ENCODE assay signal across 10 cellular contexts in the genomic region with DNA sequence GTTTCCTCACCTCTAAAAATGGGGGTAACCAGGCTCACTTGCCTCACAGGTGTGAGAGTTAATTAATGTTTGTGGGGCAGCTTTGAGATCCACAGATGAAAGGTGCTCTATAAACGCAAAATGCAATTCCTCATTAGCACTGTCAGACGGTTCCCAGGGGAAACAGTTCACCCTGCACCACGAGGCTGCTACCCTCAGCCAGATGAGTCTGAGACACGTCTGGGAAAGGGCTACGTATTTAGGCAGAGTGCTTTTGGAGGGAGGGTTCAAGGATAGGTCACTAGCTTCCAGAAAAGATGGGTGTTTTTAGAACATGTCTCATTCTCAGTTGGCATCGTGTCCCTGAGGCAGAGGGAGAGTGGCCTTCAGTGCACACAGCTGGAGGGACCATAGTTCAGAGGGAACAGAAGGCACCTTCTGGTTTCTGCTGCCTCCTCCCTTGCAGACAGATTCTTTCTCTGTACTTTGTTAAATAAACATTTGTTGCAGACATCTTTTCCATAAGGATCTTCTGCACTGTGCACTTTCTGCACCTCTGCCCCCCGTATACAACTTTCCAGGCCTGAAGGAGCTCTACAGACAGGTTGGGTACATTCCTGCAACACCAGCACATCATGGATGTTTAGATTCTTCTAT.
A peak's percentile ranks its signal among the peaks of the same experiment; 100 is the strongest.
DNase-seq lines count a peak whose midpoint lies in the region; ATAC-seq, FAIRE-seq and TF ChIP-seq lines count a peak whose summit lies in the region.
"Had no signal": no experiment of that assay in that cellular context is flagged by ENCODE, and none has a peak within 500 bp of the region (broad histone marks: within the 10 kb centered on the region; RNA-seq: fewer than 3 reads in every experiment).

No MANE protein-coding gene starts in this region.

- DNase-seq in A549 (ENCODE audit: low read depth in 1 of 2, low spot score in 1 of 2): peak in 1 of 2 experiments; percentile 18
- DNase-seq in HCEC 1CT: peak; percentile 77
- peak; percentile 55 for DNase-seq in adipocyte (ENCODE audit: low read depth)
- DNase-seq in mesenchymal stem cell: peak; percentile 88
- DNase-seq in NCI-H2196 (lab: John Stamatoyannopoulos, UW; ENCODE audit: unreplicated experiment): no peak
- no peak for DNase-seq in NCI-H146 (lab: John Stamatoyannopoulos, UW)
- DNase-seq: NCI-H1417 treated with DMSO at 0.1 percent for 48 hours had no signal

- peak overlapping the region; percentile 67 for H3K4me2 ChIP-seq in A549
- H3K4me2 ChIP-seq in mesenchymal stem cell (ENCODE audit: low read length, poor library complexity, severe bottlenecking): no peak overlapping the region

- no peak overlapping the region for H3K23ac ChIP-seq in mesenchymal stem cell (ENCODE audit: low read length in 2 of 2)

- H2BK5ac ChIP-seq in mesenchymal stem cell (ENCODE audit: low read depth, low read length, poor library complexity, severe bottlenecking): peak overlapping the region; percentile 39

- no peak for TF ChIP-seq CTCF in A549 (IDR thresholded peaks at IDR 0.05)

- peak overlapping the region; percentile 95 to 97 for H3K27ac ChIP-seq in A549
- H3K27ac ChIP-seq in mesenchymal stem cell (ENCODE audit: low read length, poor library complexity, severe bottlenecking): peak overlapping the region; percentile 97
- H3K27ac ChIP-seq: ovary had no signal

- no peak for ATAC-seq in A549
- no peak for ATAC-seq in GM18909 (IDR thresholded peaks at IDR 0.05; ENCODE audit: poor library complexity, unreplicated experiment)
- ATAC-seq in HG03571 (IDR thresholded peaks at IDR 0.05; ENCODE audit: unreplicated experiment): no peak

- H3K9ac ChIP-seq in adipocyte (ENCODE audit: low read length) (peak overlapping the region; percentile 81), mesenchymal stem cell (ENCODE audit: low read length) (peak overlapping the region; percentile 82)

- H3K18ac ChIP-seq in mesenchymal stem cell (ENCODE audit: low read depth in 1 of 2, low read length in 2 of 2): peak overlapping the region; percentile 87 to 96

- no peak for TF ChIP-seq EP300 in A549 (IDR thresholded peaks at IDR 0.05)

- H2AFZ ChIP-seq in mesenchymal stem cell (ENCODE audit: low read depth, low read length): no peak overlapping the region

- H2BK15ac ChIP-seq in mesenchymal stem cell (ENCODE audit: low read depth, poor library complexity, severe bottlenecking): peak overlapping the region; percentile 80

- WGBS in A549 (ENCODE audit: missing lambda C conversion rate): 60% methylated on average over 7 of the region's 7 CpGs
- 14% methylated on average over 7 of the region's 7 CpGs for WGBS in mesenchymal stem cell

- H3K4me1 ChIP-seq in A549: peaks cover 61% of the 10 kb centered on the region
- H3K4me1 ChIP-seq in adipocyte (ENCODE audit: control insufficient read depth, insufficient read depth, low read length): peaks cover 59% of the 10 kb centered on the region
- H3K4me1 ChIP-seq in mesenchymal stem cell (ENCODE audit: control insufficient read depth, insufficient read depth, low read depth, low read length): peaks cover 32% of the 10 kb centered on the region

- H2BK12ac ChIP-seq in mesenchymal stem cell (ENCODE audit: low read length in 2 of 2): peak overlapping the region; percentile 45 to 71

- CTCF ChIA-PET in A549 (lab: Yijun Ruan, JAX): interaction anchor here (0.9 to 2.1 kb wide), 7 partner anchors 24 to 81 kb away, joined by 3 to 7 read pairs (median 3); no protein-coding TSS in a partner anchor

- H3K4ac ChIP-seq in mesenchymal stem cell (ENCODE audit: low read depth in 1 of 2, low read length in 2 of 2): peak overlapping the region; percentile 42 to 85

- peak overlapping the region; percentile 66 for H2BK120ac ChIP-seq in mesenchymal stem cell (ENCODE audit: low read depth, low read length)

- POLR2A ChIA-PET in A549 (lab: Yijun Ruan, JAX): interaction anchor here (1.2 to 2.4 kb wide), 7 partner anchors 14 to 81 kb away, joined by 5 to 12 read pairs (median 7); no protein-coding TSS in a partner anchor

- H3K9me3 ChIP-seq in A549 (peaks cover 26% of the 10 kb centered on the region), adipocyte (ENCODE audit: control insufficient read depth, low read length) (peaks cover 12% of the 10 kb centered on the region), mesenchymal stem cell (ENCODE audit: control insufficient read depth, low read length) (peaks cover 24% of the 10 kb centered on the region)
- H3K9me3 ChIP-seq: ovary had no signal

- H3K27me3 ChIP-seq in adipocyte (replicated peaks; ENCODE audit: control insufficient read depth, insufficient read depth, low read length) (no peaks in the 10 kb centered on the region), mesenchymal stem cell (ENCODE audit: control insufficient read depth in 1 of 2, insufficient read depth in 1 of 2, low read length in 2 of 2) (no peaks in the 10 kb centered on the region)
- H3K27me3 ChIP-seq: ovary had no signal

- H3K4me3 ChIP-seq in A549 (no peak overlapping the region), adipocyte (ENCODE audit: low read length) (peak overlapping the region; percentile 55), mesenchymal stem cell (ENCODE audit: insufficient read depth in 1 of 2, low read depth in 1 of 2, low read length in 2 of 2) (peak overlapping the region in 1 of 2 experiments; percentile 25)
- H3K4me3 ChIP-seq: ovary had no signal

- peak overlapping the region in 1 of 2 experiments; percentile 69 for H3K14ac ChIP-seq in mesenchymal stem cell (ENCODE audit: low read length in 2 of 2)

- TF ChIP-seq POLR2A in A549 (IDR thresholded peaks at IDR 0.05; ENCODE audit: low read length): no peak

- no peak for TF ChIP-seq RAD21 in A549 (conservative IDR thresholded peaks at IDR 0.05 in 1 of 2, IDR thresholded peaks at IDR 0.05 in 1 of 2)

- H3K79me1 ChIP-seq in mesenchymal stem cell (replicated peaks; ENCODE audit: low read length, poor library complexity, severe bottlenecking): peaks cover 15% of the 10 kb centered on the region

- H4K8ac ChIP-seq in mesenchymal stem cell (ENCODE audit: low read length): peak overlapping the region; percentile 71

- H4K91ac ChIP-seq in mesenchymal stem cell (ENCODE audit: low read length): peak overlapping the region; percentile 90

- H2AK5ac ChIP-seq in mesenchymal stem cell (ENCODE audit: low read length, severe bottlenecking): peak overlapping the region; percentile 51

- H3K36me3 ChIP-seq in adipocyte (ENCODE audit: control insufficient read depth, insufficient read depth, low read length, severe bottlenecking): peaks cover 19% of the 10 kb centered on the region
- peaks cover 5 to 83% of the 10 kb centered on the region in 2 experiments for H3K36me3 ChIP-seq in mesenchymal stem cell (ENCODE audit: control insufficient read depth in 1 of 2, insufficient read depth in 2 of 2, low read depth in 1 of 2, low read length in 2 of 2)
- H3K36me3 ChIP-seq: ovary had no signal

- FAIRE-seq in A549 (lab: Jason Lieb, UNC): no peak

TF ChIP-seq in A549, 52 proteins besides CTCF, POLR2A, EP300 and RAD21:
- TF ChIP-seq FOSL2 (IDR thresholded peaks at IDR 0.05) (no peak), FOSL2 (CRISPR knock-in tag; IDR thresholded peaks at IDR 0.05) (no peak), RNF2 (IDR thresholded peaks at IDR 0.05; ENCODE audit: borderline replicate concordance, low read depth) (no peak), MAFK (IDR thresholded peaks at IDR 0.05; ENCODE audit: partially characterized antibody) (no peak), JUN (IDR thresholded peaks at IDR 0.05) (no peak)

Comparison
In these comparisons a context has a peak if more than half of its experiments do, and no peak if none do; other contexts are left out.
1. DNase-seq: peak in HCEC 1CT (single experiment), adipocyte (single experiment) and mesenchymal stem cell (single experiment); none in NCI-H2196 (single experiment) and NCI-H146 (single experiment).